12 cellular contexts compared by ENCODE assay signal in the genomic region with DNA sequence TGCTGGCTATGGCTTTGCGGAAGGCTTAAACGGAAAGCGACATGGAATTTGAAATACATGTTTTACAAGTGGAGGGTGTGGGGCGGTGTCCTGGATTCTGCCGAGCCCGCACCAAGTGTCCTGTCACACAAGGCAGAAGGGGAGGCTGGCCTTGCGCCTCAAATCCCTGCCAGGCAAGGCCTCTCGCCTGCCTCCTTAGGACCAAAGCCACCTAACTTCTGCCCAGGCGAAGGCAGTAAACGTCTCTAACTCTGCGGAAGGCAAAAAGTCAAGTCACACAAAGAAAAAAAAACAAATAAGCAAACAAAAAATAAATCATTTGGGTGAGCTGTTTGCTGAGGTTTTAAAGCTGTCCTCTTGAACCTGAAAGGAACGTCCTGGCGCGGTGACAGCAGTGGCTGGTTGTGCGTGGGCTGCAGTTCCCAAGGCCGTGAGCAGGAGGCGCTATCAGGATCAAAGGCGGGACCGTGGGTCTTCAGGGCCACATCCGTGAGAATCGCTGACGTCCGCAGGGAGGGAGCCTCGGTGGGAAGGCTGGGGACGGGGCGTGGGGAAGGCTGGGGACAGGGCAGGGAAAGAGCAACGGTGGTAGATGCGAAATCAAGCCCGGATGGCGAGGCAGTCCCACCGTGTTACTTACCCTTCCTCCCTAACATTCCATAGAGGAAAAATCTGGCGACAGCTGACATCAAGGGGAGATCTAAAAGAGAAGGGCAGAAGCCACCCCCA.
A peak's percentile ranks its signal among the peaks of the same experiment; 100 is the strongest.
DNase-seq lines count a peak whose midpoint lies in the region; ATAC-seq and TF ChIP-seq lines count a peak whose summit lies in the region.
"Had no signal": no experiment of that assay in that cellular context is flagged by ENCODE, and none has a peak within 500 bp of the region (broad histone marks: within the 10 kb centered on the region; RNA-seq: fewer than 3 reads in every experiment).

No MANE protein-coding gene starts in this region.

- H3K9me3 Mint-ChIP-seq in stimulated activated naive CD8-positive, alpha-beta T cell treated with anti-CD3 and anti-CD28 coated beads, Interleukin-15, amount 100 ng/mL, for 72 hours = no peaks in the 10 kb centered on the region
- no peaks in the 10 kb centered on the region for H3K9me3 Mint-ChIP-seq in activated naive CD4-positive, alpha-beta T cell treated with anti-CD3 and anti-CD28 coated beads, Interleukin-2, amount 10 ng/mL, durations not matched to agents 7 days and 5 days

- no peaks in the 10 kb centered on the region for H3K27me3 ChIP-seq in hepatocyte
- H3K27me3 ChIP-seq in psoas muscle (ENCODE audit: insufficient read depth in 3 of 3, low read length in 2 of 3) = peaks cover 0 to 6% (median 0%) of the 10 kb centered on the region in 3 donors
- H3K27me3 ChIP-seq: breast epithelium, neutrophil had no signal

- no peaks in the 10 kb centered on the region for H3K9me2 ChIP-seq in hepatocyte (replicated peaks; ENCODE audit: insufficient read depth)

- no peak overlapping the region for H3K27ac Mint-ChIP-seq in stimulated activated naive CD8-positive, alpha-beta T cell treated with anti-CD3 and anti-CD28 coated beads, Interleukin-15, amount 100 ng/mL, for 72 hours
- H3K27ac Mint-ChIP-seq in activated naive CD4-positive, alpha-beta T cell treated with anti-CD3 and anti-CD28 coated beads, Interleukin-2, amount 10 ng/mL, durations not matched to agents 7 days and 5 days = no peak overlapping the region

- no peaks in the 10 kb centered on the region for H3K79me2 ChIP-seq in hepatocyte

- TF ChIP-seq CTCF in GM13977 (IDR thresholded peaks at IDR 0.05; ENCODE audit: extremely low read depth, insufficient read depth, missing control alignments) = peak; percentile 19
- TF ChIP-seq CTCF in astrocyte of the spinal cord (IDR thresholded peaks at IDR 0.05; ENCODE audit: low read depth, low read length) = peak; percentile 36
- peak; percentile 44 for TF ChIP-seq CTCF in hepatocyte (IDR thresholded peaks at IDR 0.05; ENCODE audit: poor library complexity)
- TF ChIP-seq CTCF in psoas muscle (IDR thresholded peaks at IDR 0.05) = no peak

- in situ Hi-C loops in GM13977 (cut with MboI; ENCODE audit: low pct_unique_long_range_greater_than_20kb, low sequenced_read_pairs, unreplicated experiment) (no loop called here), astrocyte of the spinal cord (cut with HindIII; ENCODE audit: low sequenced_read_pairs) (no loop called here)

- no peaks in the 10 kb centered on the region for H3K4me1 ChIP-seq in hepatocyte (ENCODE audit: insufficient read depth)
- no peaks in the 10 kb centered on the region for H3K4me1 ChIP-seq in psoas muscle
- H3K4me1 ChIP-seq: breast epithelium had no signal

- ATAC-seq in psoas muscle = no peak
- ATAC-seq in stimulated activated naive CD8-positive, alpha-beta T cell treated with anti-CD3 and anti-CD28 coated beads, Interleukin-15, amount 100 ng/mL, for 72 hours = no peak
- no peak for ATAC-seq in GM18505 (IDR thresholded peaks at IDR 0.05; ENCODE audit: unreplicated experiment)

- H2AFZ ChIP-seq in hepatocyte = no peak overlapping the region

- no peak for TF ChIP-seq POLR2A in GM18505 (IDR thresholded peaks at IDR 0.05; ENCODE audit: borderline replicate concordance, extremely low read depth, insufficient read depth, insufficient read length)

- intact Hi-C loops in psoas muscle (cut with DNase I) = no loop called here

- DNase-seq in GM13977 (ENCODE audit: low spot score) (no peak), astrocyte of the spinal cord (ENCODE audit: low read depth, low spot score) (no peak), hepatocyte (ENCODE audit: low spot score) (peak; percentile 51), psoas muscle (peak; percentile 44 to 72), HUDEP-2 (lab: John Stamatoyannopoulos, UW; ENCODE audit: unreplicated experiment in 76 of 76) (no peak)
- no peak for DNase-seq in stimulated activated naive CD8-positive, alpha-beta T cell treated with anti-CD3 and anti-CD28 coated beads, Interleukin-15, amount 100 ng/mL, for 72 hours
- no peak for DNase-seq in activated naive CD4-positive, alpha-beta T cell treated with anti-CD3 and anti-CD28 coated beads, Interleukin-2, amount 10 ng/mL, durations not matched to agents 7 days and 5 days
- DNase-seq: stimulated activated CD4-positive, alpha-beta T cell treated with anti-CD3 and anti-CD28 coated beads, Interleukin-4, amount 100 ng/mL, for 24 hours; SW 1271 had no signal

- 60% methylated on average over 32 of the region's 32 CpGs for WGBS in hepatocyte (ENCODE audit: low lambda C conversion rate, missing lambda C conversion rate)
- 52 to 60% (median 58%) methylated on average over 32 of the region's 32 CpGs for WGBS in psoas muscle, 3 donors

- no peak overlapping the region for H3K27ac ChIP-seq in hepatocyte
- H3K27ac ChIP-seq in psoas muscle = no peak overlapping the region
- H3K27ac ChIP-seq: breast epithelium, neutrophil had no signal

- H3K9me3 ChIP-seq in hepatocyte (ENCODE audit: low read depth) (no peaks in the 10 kb centered on the region), psoas muscle (no peaks in the 10 kb centered on the region)
- H3K9me3 ChIP-seq: breast epithelium, neutrophil had no signal

- H4K20me1 ChIP-seq in hepatocyte (ENCODE audit: insufficient read depth, poor library complexity, severe bottlenecking) = no peaks in the 10 kb centered on the region

- no peaks in the 10 kb centered on the region for H3K36me3 Mint-ChIP-seq in activated naive CD4-positive, alpha-beta T cell treated with anti-CD3 and anti-CD28 coated beads, Interleukin-2, amount 10 ng/mL, durations not matched to agents 7 days and 5 days

- no peak overlapping the region for H3K4me3 Mint-ChIP-seq in stimulated activated naive CD8-positive, alpha-beta T cell treated with anti-CD3 and anti-CD28 coated beads, Interleukin-15, amount 100 ng/mL, for 72 hours
- no peak overlapping the region for H3K4me3 Mint-ChIP-seq in activated naive CD4-positive, alpha-beta T cell treated with anti-CD3 and anti-CD28 coated beads, Interleukin-2, amount 10 ng/mL, durations not matched to agents 7 days and 5 days

- H3K36me3 ChIP-seq in hepatocyte (replicated peaks; ENCODE audit: insufficient read depth, low read depth) = no peaks in the 10 kb centered on the region
- no peaks in the 10 kb centered on the region for H3K36me3 ChIP-seq in psoas muscle (ENCODE audit: insufficient read depth in 1 of 2, low read depth in 1 of 2)
- H3K36me3 ChIP-seq: breast epithelium, neutrophil had no signal

- no peaks in the 10 kb centered on the region for H3K4me1 Mint-ChIP-seq in stimulated activated naive CD8-positive, alpha-beta T cell treated with anti-CD3 and anti-CD28 coated beads, Interleukin-15, amount 100 ng/mL, for 72 hours
- H3K4me1 Mint-ChIP-seq in activated naive CD4-positive, alpha-beta T cell treated with anti-CD3 and anti-CD28 coated beads, Interleukin-2, amount 10 ng/mL, durations not matched to agents 7 days and 5 days = no peaks in the 10 kb centered on the region

- no peak overlapping the region for H3K4me2 ChIP-seq in hepatocyte

- CTCF ChIA-PET in activated naive CD4-positive, alpha-beta T cell treated with anti-CD3 and anti-CD28 coated beads, Interleukin-2, amount 10 ng/mL, durations not matched to agents 7 days and 5 days (lab: Charles Lee) = no interaction called here

- peaks cover 32% of the 10 kb centered on the region for H3K27me3 Mint-ChIP-seq in stimulated activated naive CD8-positive, alpha-beta T cell treated with anti-CD3 and anti-CD28 coated beads, Interleukin-15, amount 100 ng/mL, for 72 hours
- peaks cover 19% of the 10 kb centered on the region for H3K27me3 Mint-ChIP-seq in activated naive CD4-positive, alpha-beta T cell treated with anti-CD3 and anti-CD28 coated beads, Interleukin-2, amount 10 ng/mL, durations not matched to agents 7 days and 5 days

- no peak overlapping the region for H3K4me3 ChIP-seq in astrocyte of the spinal cord (ENCODE audit: low read depth, low read length)
- no peak overlapping the region for H3K4me3 ChIP-seq in hepatocyte
- peak overlapping the region; percentile 22 for H3K4me3 ChIP-seq in psoas muscle
- H3K4me3 ChIP-seq: breast epithelium had no signal

Comparison
In these comparisons a context has a peak if more than half of its experiments do, and no peak if none do; other contexts are left out.
1. DNase-seq: peak in hepatocyte (single experiment) and psoas muscle (2 of 2); none in GM13977 (single experiment), astrocyte of the spinal cord (single experiment), stimulated activated naive CD8-positive, alpha-beta T cell treated with anti-CD3 and anti-CD28 coated beads, Interleukin-15, amount 100 ng/mL, for 72 hours (0 of 2), activated naive CD4-positive, alpha-beta T cell treated with anti-CD3 and anti-CD28 coated beads, Interleukin-2, amount 10 ng/mL, durations not matched to agents 7 days and 5 days (single experiment) and HUDEP-2 (0 of 76).